1 cellular context compared by ENCODE assay signal in genomic region chr17:59329558-59330313, GRCh38.
TF ChIP-seq lines count a peak whose summit lies in the region.

No MANE protein-coding gene starts in this region.

TF ChIP-seq in GM12878, 131 proteins besides CTCF, POLR2A, EP300 and RAD21 (continued from another document and continues in another):
- TF ChIP-seq SKIL (IDR thresholded peaks at IDR 0.05; ENCODE audit: low read depth, poor library complexity, severe bottlenecking) (peak; percentile 54), RAD51 (IDR thresholded peaks at IDR 0.05) (no peak), NRF1 (conservative IDR thresholded peaks at IDR 0.05; ENCODE audit: low read depth, low read length) (no peak), NR2C1 (IDR thresholded peaks at IDR 0.05) (no peak), ELK1 (IDR thresholded peaks at IDR 0.05; ENCODE audit: low read depth, low read length) (no peak), KDM1A (IDR thresholded peaks at IDR 0.05; ENCODE audit: borderline replicate concordance) (no peak), ZNF592 (IDR thresholded peaks at IDR 0.05) (0 out of 2 replicates have a peak, but pooled peaks have one; percentile 14), STAT1 (conservative IDR thresholded peaks at IDR 0.05) (no peak), MYB (IDR thresholded peaks at IDR 0.05; ENCODE audit: borderline replicate concordance, low read depth, low read length) (no peak), ZNF274 (IDR thresholded peaks at IDR 0.05; ENCODE audit: insufficient read depth, insufficient read length) (no peak), ZNF622 (IDR thresholded peaks at IDR 0.05) (no peak), TARDBP (IDR thresholded peaks at IDR 0.05; ENCODE audit: borderline replicate concordance) (no peak), HCFC1 (IDR thresholded peaks at IDR 0.05; ENCODE audit: low read length) (no peak), LARP7 (IDR thresholded peaks at IDR 0.05) (no peak), CBX3 (IDR thresholded peaks at IDR 0.05; ENCODE audit: borderline replicate concordance, low read depth) (no peak), YBX1 (IDR thresholded peaks at IDR 0.05) (no peak), SIN3A (IDR thresholded peaks at IDR 0.05; ENCODE audit: low read depth, low read length) (no peak), RFX5 (IDR thresholded peaks at IDR 0.05; ENCODE audit: low read depth, low read length) (no peak), POU2F2 (IDR thresholded peaks at IDR 0.05; ENCODE audit: borderline replicate concordance, low read depth, low read length) (peak; percentile 36; the same call in 1 of the 3 replicates), ATF7 (IDR thresholded peaks at IDR 0.05; ENCODE audit: low read depth) (no peak), NR2F1 (conservative IDR thresholded peaks at IDR 0.05) (peak; percentile 33; the same call in 1 of the 2 replicates), CUX1 (IDR thresholded peaks at IDR 0.05; ENCODE audit: insufficient replicate concordance, low read depth, low read length) (no peak), KAT2A (conservative IDR thresholded peaks at IDR 0.05; ENCODE audit: control insufficient read depth, low read depth, low read length) (no peak), SMAD1 (IDR thresholded peaks at IDR 0.05; ENCODE audit: low read depth, partially characterized antibody) (no peak), HDAC2 (IDR thresholded peaks at IDR 0.05) (no peak), SMARCA5 (IDR thresholded peaks at IDR 0.05) (no peak), ATF2 (IDR thresholded peaks at IDR 0.05; ENCODE audit: low read length) (no peak), RUNX3 (IDR thresholded peaks at IDR 0.05; ENCODE audit: low read length) (peak; percentile 44; the same call in 1 of the 2 replicates), FOXK2 (IDR thresholded peaks at IDR 0.05) (no peak), CREM (IDR thresholded peaks at IDR 0.05; ENCODE audit: low read depth) (no peak), BRCA1 (IDR thresholded peaks at IDR 0.05; ENCODE audit: low read depth, low read length) (no peak), MEF2A (IDR thresholded peaks at IDR 0.05; ENCODE audit: insufficient read depth, low read depth, low read length) (no peak), BCL11A (IDR thresholded peaks at IDR 0.05; ENCODE audit: low read depth, low read length) (no peak), ASH2L (IDR thresholded peaks at IDR 0.05; ENCODE audit: borderline replicate concordance, low read depth) (no peak), ZBTB11 (CRISPR knock-in tag; IDR thresholded peaks at IDR 0.05) (no peak)
- TF ChIP-seq, protein P1, sequence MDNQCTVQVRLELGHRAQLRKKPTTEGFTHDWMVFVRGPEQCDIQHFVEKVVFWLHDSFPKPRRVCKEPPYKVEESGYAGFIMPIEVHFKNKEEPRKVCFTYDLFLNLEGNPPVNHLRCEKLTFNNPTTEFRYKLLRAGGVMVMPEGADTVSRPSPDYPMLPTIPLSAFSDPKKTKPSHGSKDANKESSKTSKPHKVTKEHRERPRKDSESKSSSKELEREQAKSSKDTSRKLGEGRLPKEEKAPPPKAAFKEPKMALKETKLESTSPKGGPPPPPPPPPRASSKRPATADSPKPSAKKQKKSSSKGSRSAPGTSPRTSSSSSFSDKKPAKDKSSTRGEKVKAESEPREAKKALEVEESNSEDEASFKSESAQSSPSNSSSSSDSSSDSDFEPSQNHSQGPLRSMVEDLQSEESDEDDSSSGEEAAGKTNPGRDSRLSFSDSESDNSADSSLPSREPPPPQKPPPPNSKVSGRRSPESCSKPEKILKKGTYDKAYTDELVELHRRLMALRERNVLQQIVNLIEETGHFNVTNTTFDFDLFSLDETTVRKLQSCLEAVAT (IDR thresholded peaks at IDR 0.05) = no peak
- TF ChIP-seq, protein P2, sequence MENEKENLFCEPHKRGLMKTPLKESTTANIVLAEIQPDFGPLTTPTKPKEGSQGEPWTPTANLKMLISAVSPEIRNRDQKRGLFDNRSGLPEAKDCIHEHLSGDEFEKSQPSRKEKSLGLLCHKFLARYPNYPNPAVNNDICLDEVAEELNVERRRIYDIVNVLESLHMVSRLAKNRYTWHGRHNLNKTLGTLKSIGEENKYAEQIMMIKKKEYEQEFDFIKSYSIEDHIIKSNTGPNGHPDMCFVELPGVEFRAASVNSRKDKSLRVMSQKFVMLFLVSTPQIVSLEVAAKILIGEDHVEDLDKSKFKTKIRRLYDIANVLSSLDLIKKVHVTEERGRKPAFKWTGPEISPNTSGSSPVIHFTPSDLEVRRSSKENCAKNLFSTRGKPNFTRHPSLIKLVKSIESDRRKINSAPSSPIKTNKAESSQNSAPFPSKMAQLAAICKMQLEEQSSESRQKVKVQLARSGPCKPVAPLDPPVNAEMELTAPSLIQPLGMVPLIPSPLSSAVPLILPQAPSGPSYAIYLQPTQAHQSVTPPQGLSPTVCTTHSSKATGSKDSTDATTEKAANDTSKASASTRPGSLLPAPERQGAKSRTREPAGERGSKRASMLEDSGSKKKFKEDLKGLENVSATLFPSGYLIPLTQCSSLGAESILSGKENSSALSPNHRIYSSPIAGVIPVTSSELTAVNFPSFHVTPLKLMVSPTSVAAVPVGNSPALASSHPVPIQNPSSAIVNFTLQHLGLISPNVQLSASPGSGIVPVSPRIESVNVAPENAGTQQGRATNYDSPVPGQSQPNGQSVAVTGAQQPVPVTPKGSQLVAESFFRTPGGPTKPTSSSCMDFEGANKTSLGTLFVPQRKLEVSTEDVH (IDR thresholded peaks at IDR 0.05; ENCODE audit: low read depth, partially characterized antibody) = no peak
